In the genomic region with DNA sequence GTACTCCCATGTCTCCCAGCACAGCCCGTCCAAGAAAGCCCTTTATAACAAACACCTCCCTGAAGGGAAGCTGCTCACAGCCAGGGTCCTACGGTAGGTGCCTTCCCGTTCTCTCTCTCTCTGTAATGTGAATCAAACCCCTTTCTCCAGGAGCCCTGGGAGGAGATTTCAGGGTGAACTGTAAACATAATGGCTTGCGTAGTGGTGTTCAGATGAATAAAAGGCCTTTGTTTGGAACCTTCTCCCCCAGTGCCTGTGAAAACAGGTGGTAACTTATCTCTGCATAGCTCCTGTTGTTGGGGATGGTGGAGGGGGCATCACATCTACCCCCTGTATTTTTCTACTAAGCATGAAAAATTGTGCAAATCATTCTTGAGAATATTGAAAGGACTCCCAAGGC, we compare ENCODE assay signal across 24 cellular contexts. TPM values are rescaled to one million over a fixed set of nuclear protein-coding genes. Genes with fewer than 3 reads are reported as not detected.
DNase-seq lines count a peak whose midpoint lies in the region; ATAC-seq lines count a peak whose summit lies in the region.
"Had no signal": no experiment of that assay in that cellular context is flagged by ENCODE, and none has a peak within 500 bp of the region (broad histone marks: within the 10 kb centered on the region; RNA-seq: fewer than 3 reads in every experiment).

No MANE protein-coding gene starts in this region.

- H3K4me3 Mint-ChIP-seq in activated naive CD8-positive, alpha-beta T cell treated with anti-CD3 and anti-CD28 coated beads for 36 hours: no peak overlapping the region
- H3K4me3 Mint-ChIP-seq in activated naive CD8-positive, alpha-beta T cell treated with anti-CD3 and anti-CD28 coated beads, Interleukin-2, amount 50 U/mL, for 24 hours: no peak overlapping the region
- no peak overlapping the region for H3K4me3 Mint-ChIP-seq in T-helper 17 cell
- no peak overlapping the region for H3K4me3 Mint-ChIP-seq in effector memory CD8-positive, alpha-beta T cell
- no peak overlapping the region for H3K4me3 Mint-ChIP-seq in stimulated activated effector memory CD8-positive, alpha-beta T cell treated with anti-CD3 and anti-CD28 coated beads, Interleukin-12 subunit alpha, Interleukin-12 subunit beta, amount 100 ng/mL, for 72 hours

- peak overlapping the region; percentile 12 for H3K27ac Mint-ChIP-seq in activated naive CD8-positive, alpha-beta T cell treated with anti-CD3 and anti-CD28 coated beads for 36 hours
- H3K27ac Mint-ChIP-seq in activated naive CD8-positive, alpha-beta T cell treated with anti-CD3 and anti-CD28 coated beads, Interleukin-2, amount 50 U/mL, for 24 hours: no peak overlapping the region
- H3K27ac Mint-ChIP-seq in T-helper 17 cell: peak overlapping the region; percentile 69
- peak overlapping the region; percentile 6 to 60 for H3K27ac Mint-ChIP-seq in effector memory CD8-positive, alpha-beta T cell
- H3K27ac Mint-ChIP-seq in stimulated activated effector memory CD8-positive, alpha-beta T cell treated with anti-CD3 and anti-CD28 coated beads, Interleukin-12 subunit alpha, Interleukin-12 subunit beta, amount 100 ng/mL, for 72 hours: peak overlapping the region; percentile 64

- H3K36me3 Mint-ChIP-seq in activated naive CD8-positive, alpha-beta T cell treated with anti-CD3 and anti-CD28 coated beads for 36 hours: peaks cover 29% of the 10 kb centered on the region
- peaks cover 68% of the 10 kb centered on the region for H3K36me3 Mint-ChIP-seq in activated naive CD8-positive, alpha-beta T cell treated with anti-CD3 and anti-CD28 coated beads, Interleukin-2, amount 50 U/mL, for 24 hours (ENCODE audit: low read depth)
- H3K36me3 Mint-ChIP-seq in T-helper 17 cell (ENCODE audit: low read depth): peaks cover 10% of the 10 kb centered on the region
- H3K36me3 Mint-ChIP-seq in effector memory CD8-positive, alpha-beta T cell (ENCODE audit: insufficient read depth): peaks cover 59% of the 10 kb centered on the region
- peaks cover 100% of the 10 kb centered on the region for H3K36me3 Mint-ChIP-seq in stimulated activated effector memory CD8-positive, alpha-beta T cell treated with anti-CD3 and anti-CD28 coated beads, Interleukin-12 subunit alpha, Interleukin-12 subunit beta, amount 100 ng/mL, for 72 hours

- no peaks in the 10 kb centered on the region for H3K9me3 ChIP-seq in T-helper 17 cell (ENCODE audit: control insufficient read depth, low read length, poor library complexity, severe bottlenecking)
- H3K9me3 ChIP-seq: BE2C had no signal

- H3K9me3 Mint-ChIP-seq in activated naive CD8-positive, alpha-beta T cell treated with anti-CD3 and anti-CD28 coated beads for 36 hours: no peaks in the 10 kb centered on the region
- no peaks in the 10 kb centered on the region for H3K9me3 Mint-ChIP-seq in activated naive CD8-positive, alpha-beta T cell treated with anti-CD3 and anti-CD28 coated beads, Interleukin-2, amount 50 U/mL, for 24 hours
- H3K9me3 Mint-ChIP-seq in effector memory CD8-positive, alpha-beta T cell: no peaks in the 10 kb centered on the region
- H3K9me3 Mint-ChIP-seq in stimulated activated effector memory CD8-positive, alpha-beta T cell treated with anti-CD3 and anti-CD28 coated beads, Interleukin-12 subunit alpha, Interleukin-12 subunit beta, amount 100 ng/mL, for 72 hours: no peaks in the 10 kb centered on the region
- H3K9me3 Mint-ChIP-seq: CD4-positive, CD25-positive, alpha-beta regulatory T cell had no signal

- no peaks in the 10 kb centered on the region for H3K27me3 Mint-ChIP-seq in activated naive CD8-positive, alpha-beta T cell treated with anti-CD3 and anti-CD28 coated beads for 36 hours
- H3K27me3 Mint-ChIP-seq in activated naive CD8-positive, alpha-beta T cell treated with anti-CD3 and anti-CD28 coated beads, Interleukin-2, amount 50 U/mL, for 24 hours: no peaks in the 10 kb centered on the region
- H3K27me3 Mint-ChIP-seq in T-helper 17 cell: no peaks in the 10 kb centered on the region
- no peaks in the 10 kb centered on the region for H3K27me3 Mint-ChIP-seq in effector memory CD8-positive, alpha-beta T cell
- H3K27me3 Mint-ChIP-seq: CD4-positive, CD25-positive, alpha-beta regulatory T cell had no signal

- peaks cover 1% of the 10 kb centered on the region for H3K4me1 Mint-ChIP-seq in activated naive CD8-positive, alpha-beta T cell treated with anti-CD3 and anti-CD28 coated beads for 36 hours
- no peaks in the 10 kb centered on the region for H3K4me1 Mint-ChIP-seq in activated naive CD8-positive, alpha-beta T cell treated with anti-CD3 and anti-CD28 coated beads, Interleukin-2, amount 50 U/mL, for 24 hours
- H3K4me1 Mint-ChIP-seq in T-helper 17 cell: peaks cover 14% of the 10 kb centered on the region
- H3K4me1 Mint-ChIP-seq in effector memory CD8-positive, alpha-beta T cell (ENCODE audit: low read depth in 2 of 2): peaks cover 4 to 5% of the 10 kb centered on the region in 2 donors
- no peaks in the 10 kb centered on the region for H3K4me1 Mint-ChIP-seq in stimulated activated effector memory CD8-positive, alpha-beta T cell treated with anti-CD3 and anti-CD28 coated beads, Interleukin-12 subunit alpha, Interleukin-12 subunit beta, amount 100 ng/mL, for 72 hours

- no peak for DNase-seq in activated naive CD8-positive, alpha-beta T cell treated with anti-CD3 and anti-CD28 coated beads for 36 hours
- DNase-seq in activated naive CD8-positive, alpha-beta T cell treated with anti-CD3 and anti-CD28 coated beads, Interleukin-2, amount 50 U/mL, for 24 hours: no peak
- DNase-seq in T-helper 17 cell (no peak), SW 1271 (lab: John Stamatoyannopoulos, UW) (no peak), NCI-H345 (lab: John Stamatoyannopoulos, UW) (no peak)
- DNase-seq in effector memory CD8-positive, alpha-beta T cell: no peak
- DNase-seq in stimulated activated effector memory CD8-positive, alpha-beta T cell treated with anti-CD3 and anti-CD28 coated beads, Interleukin-12 subunit alpha, Interleukin-12 subunit beta, amount 100 ng/mL, for 72 hours (ENCODE audit: low spot score in 2 of 2): no peak
- DNase-seq: BE2C; CD4-positive, CD25-positive, alpha-beta regulatory T cell; COR-L47; DMS 273 treated with DMSO at 0.1 percent for 48 hours; DND-41; HCEC 1CT; MM.1S; NCI-H1092 treated with DMSO at 0.1 percent for 48 hours; NCI-H2081 treated with DMSO at 0.1 percent for 48 hours; NK-92 treated with Interleukin-12 subunit alpha and Interleukin-12 subunit beta, amount 100 ng/mL, for 24 hours; RPMI8226 had no signal

- ATAC-seq in activated naive CD8-positive, alpha-beta T cell treated with anti-CD3 and anti-CD28 coated beads, Interleukin-2, amount 50 U/mL, for 24 hours: no peak
- ATAC-seq in T-helper 17 cell: no peak
- ATAC-seq in effector memory CD8-positive, alpha-beta T cell (replicated peaks): no peak
- no peak for ATAC-seq in stimulated activated effector memory CD8-positive, alpha-beta T cell treated with anti-CD3 and anti-CD28 coated beads, Interleukin-12 subunit alpha, Interleukin-12 subunit beta, amount 100 ng/mL, for 72 hours
- ATAC-seq in GM21576 (IDR thresholded peaks at IDR 0.05; ENCODE audit: unreplicated experiment): no peak

RNA-seq across cellular contexts. Expression of gene CALHM2, which starts 12.4 kb away (rescaled TPM):
- total RNA-seq in activated naive CD8-positive, alpha-beta T cell treated with anti-CD3 and anti-CD28 coated beads for 36 hours: 1 to 10 TPM; 4.5 to 4.8 TPM
- total RNA-seq in T-helper 17 cell: 10 to 100 TPM; 15.5 to 23.6 TPM
- total RNA-seq: OCI-LY7 had no signal

RNA-seq across cellular contexts. Expression of gene CALHM1, which starts 18.9 kb away (rescaled TPM):
- not detected for total RNA-seq in activated naive CD8-positive, alpha-beta T cell treated with anti-CD3 and anti-CD28 coated beads for 36 hours
- not detected for total RNA-seq in T-helper 17 cell
- total RNA-seq: A172; CD4-positive, CD25-positive, alpha-beta regulatory T cell; G401; LHCN-M2; NCI-H460 had no signal

RNA-seq across cellular contexts. Expression of gene CALHM3, which starts 39.3 kb away (rescaled TPM):
- not detected for total RNA-seq in activated naive CD8-positive, alpha-beta T cell treated with anti-CD3 and anti-CD28 coated beads for 36 hours
- not detected for total RNA-seq in T-helper 17 cell
- total RNA-seq: CD4-positive, CD25-positive, alpha-beta regulatory T cell; G401; LHCN-M2; NCI-H460; OCI-LY7 had no signal

RNA-seq across cellular contexts. Expression of gene PDCD11, which starts 43.4 kb away (rescaled TPM):
- total RNA-seq in activated naive CD8-positive, alpha-beta T cell treated with anti-CD3 and anti-CD28 coated beads for 36 hours: 10 to 100 TPM; 89.5 to 94.7 TPM
- 10 to 100 TPM; 18.7 to 29.7 TPM for total RNA-seq in T-helper 17 cell

RNA-seq across cellular contexts. Expression of gene ATP5MK, which starts 43.5 kb away (rescaled TPM):
- 100 to 1,000 TPM; 451 to 452 TPM for total RNA-seq in activated naive CD8-positive, alpha-beta T cell treated with anti-CD3 and anti-CD28 coated beads for 36 hours
- total RNA-seq in T-helper 17 cell: 100 to 1,000 TPM; 135 to 136 TPM
